Comparison of ENCODE assay signal across 13 cellular contexts in the genomic region with DNA sequence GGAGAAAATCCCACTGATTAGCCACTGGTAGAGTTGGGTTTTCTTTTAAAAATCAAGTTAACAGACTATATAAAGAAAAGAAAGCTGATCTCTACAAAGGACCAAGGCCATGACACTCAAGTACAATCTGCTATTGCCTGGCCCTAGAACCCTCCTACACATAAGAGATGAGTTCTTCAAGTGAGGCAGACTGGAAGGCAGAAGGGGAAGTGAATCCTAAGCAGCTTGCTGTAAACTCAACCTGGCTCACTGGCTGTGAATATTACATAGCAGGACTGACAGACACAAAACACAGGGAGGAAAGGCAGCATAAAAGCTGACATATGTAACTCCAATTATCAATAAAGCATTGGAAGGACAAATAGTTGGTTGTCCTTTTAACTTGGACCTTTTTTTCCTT.
DNase-seq lines count a peak whose midpoint lies in the region; ATAC-seq, FAIRE-seq and TF ChIP-seq lines count a peak whose summit lies in the region.
"Had no signal": no experiment of that assay in that cellular context is flagged by ENCODE, and none has a peak within 500 bp of the region (broad histone marks: within the 10 kb centered on the region; RNA-seq: fewer than 3 reads in every experiment).

No MANE protein-coding gene starts in this region.

- no peak overlapping the region for H3K4ac ChIP-seq in trophoblast cell (ENCODE audit: low read depth, low read length)

- no peak for TF ChIP-seq RAD21 in HepG2 (CRISPR knock-in tag; IDR thresholded peaks at IDR 0.05)

- H3K4me3 ChIP-seq in HepG2 (replicated peaks in 1 of 3; ENCODE audit: insufficient read depth in 1 of 3, low read depth in 2 of 3, low read length in 3 of 3), result no peak overlapping the region
- H3K4me3 ChIP-seq in trophoblast cell (ENCODE audit: low read depth, low read length), result no peak overlapping the region
- H3K4me3 ChIP-seq: gastrocnemius medialis had no signal

- no peak overlapping the region for H3K9ac ChIP-seq in HepG2 (ENCODE audit: insufficient read depth, low read depth, low read length)
- H3K9ac ChIP-seq in trophoblast cell (ENCODE audit: low read length), result no peak overlapping the region

- no peak overlapping the region for H4K12ac ChIP-seq in trophoblast cell (ENCODE audit: low read depth, low read length)

- TF ChIP-seq EP300 in HepG2 (IDR thresholded peaks at IDR 0.05; ENCODE audit: low read depth in 2 of 2, low read length in 2 of 2), result no peak
- no peak for TF ChIP-seq EP300 in HepG2 (CRISPR knock-in tag; IDR thresholded peaks at IDR 0.05; ENCODE audit: borderline replicate concordance)

- no peak overlapping the region for H3K23ac ChIP-seq in trophoblast cell (ENCODE audit: low read length)

- peak; percentile 42 for FAIRE-seq in HepG2 (lab: Jason Lieb, UNC)

- H3K4me2 ChIP-seq in HepG2 (ENCODE audit: low read depth, low read length) (no peak overlapping the region), trophoblast cell (ENCODE audit: low read length) (no peak overlapping the region)

- DNase-seq in SIG-M5 treated with dmso at 0.1 percent for 504 hours (lab: John Stamatoyannopoulos, UW; ENCODE audit: unreplicated experiment) (peak; percentile 82), SIG-M5 (lab: John Stamatoyannopoulos, UW) (no peak), HepG2 (ENCODE audit: low spot score) (no peak), trophoblast cell (no peak), NCI-H2171 treated with DMSO at 0.1 percent for 48 hours (lab: John Stamatoyannopoulos, UW) (no peak)
- no peak for DNase-seq in effector CD8-positive, alpha-beta T cell (lab: John Stamatoyannopoulos, UW)
- DNase-seq: amniotic stem cell, gastrocnemius medialis, NCI-H187 treated with DMSO at 0.1 percent for 48 hours, T-helper 9 cell had no signal

- H3K9me3 ChIP-seq in HepG2 (ENCODE audit: low read length), result no peaks in the 10 kb centered on the region
- H3K9me3 ChIP-seq in trophoblast cell (ENCODE audit: insufficient read depth, low read depth, low read length), result no peaks in the 10 kb centered on the region
- H3K9me3 ChIP-seq: gastrocnemius medialis had no signal

- no peak overlapping the region for H3K18ac ChIP-seq in trophoblast cell (ENCODE audit: low read length)

- no peak overlapping the region for H4K91ac ChIP-seq in trophoblast cell (ENCODE audit: low read depth, low read length)

- no TSS peak for BruUV-seq in HepG2 (replicated peaks; lab: Mats Ljungman, UMichigan)

- no peaks in the 10 kb centered on the region for H3K79me1 ChIP-seq in trophoblast cell (ENCODE audit: low read length)

- H3K36me3 ChIP-seq in HepG2 (replicated peaks in 1 of 2; ENCODE audit: control insufficient read depth in 1 of 2, insufficient read depth in 2 of 2, low read length in 2 of 2) (peaks cover 21 to 63% of the 10 kb centered on the region in 2 experiments), trophoblast cell (ENCODE audit: control insufficient read depth in 1 of 2, insufficient read depth in 2 of 2, low read length in 2 of 2) (peaks cover 14 to 15% of the 10 kb centered on the region in 2 experiments)

- POLR2A ChIA-PET in HepG2 (lab: Yijun Ruan, JAX), result no interaction called here

- in situ Hi-C loops in HepG2 (cut with HindIII; ENCODE audit: extremely low pct_ligation_motif_present, low pct_unique_long_range_greater_than_20kb), result no loop called here

- CTCF ChIA-PET in HepG2 (lab: Yijun Ruan, JAX; ENCODE audit: low intra/inter-chr PET ratio, low total read pairs), result no interaction called here

- H3K4me1 ChIP-seq in HepG2 (ENCODE audit: insufficient read depth, low read length) (no peaks in the 10 kb centered on the region), trophoblast cell (ENCODE audit: control insufficient read depth in 1 of 2, insufficient read depth in 2 of 2, low read length in 2 of 2) (no peaks in the 10 kb centered on the region)

- H2AK5ac ChIP-seq in trophoblast cell (ENCODE audit: low read length), result no peak overlapping the region

- TF ChIP-seq POLR2A in HepG2 (IDR thresholded peaks at IDR 0.05; ENCODE audit: insufficient read depth in 1 of 2, low read depth in 2 of 2, low read length in 2 of 2), result no peak

- H2BK5ac ChIP-seq in trophoblast cell (ENCODE audit: low read depth, low read length, poor library complexity), result no peak overlapping the region

- intact Hi-C loops in HepG2 (cut with micrococcal nuclease; ENCODE audit: unreplicated experiment), result no loop called here

- H2AFZ ChIP-seq in HepG2 (ENCODE audit: low read length) (no peak overlapping the region), trophoblast cell (ENCODE audit: insufficient read depth, low read length, poor library complexity) (no peak overlapping the region)

- no peak for TF ChIP-seq CTCF in HepG2 (CRISPR knock-in tag; IDR thresholded peaks at IDR 0.05)

- H3K27ac ChIP-seq in HepG2 (ENCODE audit: extremely low read length, insufficient read depth, low read length) (no peak overlapping the region), trophoblast cell (ENCODE audit: low read depth, low read length) (no peak overlapping the region)
- H3K27ac ChIP-seq: 22Rv1, gastrocnemius medialis had no signal

- no peak overlapping the region for H2BK120ac ChIP-seq in trophoblast cell (ENCODE audit: insufficient read depth, low read length, poor library complexity)

- H3K79me2 ChIP-seq in HepG2 (ENCODE audit: insufficient read depth, low read length) (peaks cover 14% of the 10 kb centered on the region), trophoblast cell (ENCODE audit: control insufficient read depth, insufficient read depth, low read length, poor library complexity) (no peaks in the 10 kb centered on the region)

- no peak overlapping the region for H4K8ac ChIP-seq in trophoblast cell (ENCODE audit: low read depth, low read length)

- H2BK12ac ChIP-seq in trophoblast cell (ENCODE audit: low read length), result no peak overlapping the region

- no peaks in the 10 kb centered on the region for H3K27me3 ChIP-seq in HepG2 (ENCODE audit: control insufficient read depth in 1 of 2, insufficient read depth in 2 of 2, low read length in 2 of 2)
- no peaks in the 10 kb centered on the region for H3K27me3 ChIP-seq in trophoblast cell (ENCODE audit: insufficient read depth, low read length)
- H3K27me3 ChIP-seq: gastrocnemius medialis had no signal

- ATAC-seq in GM21737 (IDR thresholded peaks at IDR 0.05; ENCODE audit: unreplicated experiment) (peak; percentile 75), HG03520 (IDR thresholded peaks at IDR 0.05; ENCODE audit: unreplicated experiment) (peak; percentile 87), HepG2 (no peak)
- ATAC-seq: gastrocnemius medialis had no signal

- no peaks in the 10 kb centered on the region; the same call in 1 of the 2 replicates for H4K20me1 ChIP-seq in HepG2 (ENCODE audit: insufficient read depth, low read length)

- H3K14ac ChIP-seq in trophoblast cell (ENCODE audit: low read length), result no peak overlapping the region

TF ChIP-seq in HepG2, 621 proteins besides CTCF, POLR2A, EP300 and RAD21:
- TF ChIP-seq, protein P1, sequence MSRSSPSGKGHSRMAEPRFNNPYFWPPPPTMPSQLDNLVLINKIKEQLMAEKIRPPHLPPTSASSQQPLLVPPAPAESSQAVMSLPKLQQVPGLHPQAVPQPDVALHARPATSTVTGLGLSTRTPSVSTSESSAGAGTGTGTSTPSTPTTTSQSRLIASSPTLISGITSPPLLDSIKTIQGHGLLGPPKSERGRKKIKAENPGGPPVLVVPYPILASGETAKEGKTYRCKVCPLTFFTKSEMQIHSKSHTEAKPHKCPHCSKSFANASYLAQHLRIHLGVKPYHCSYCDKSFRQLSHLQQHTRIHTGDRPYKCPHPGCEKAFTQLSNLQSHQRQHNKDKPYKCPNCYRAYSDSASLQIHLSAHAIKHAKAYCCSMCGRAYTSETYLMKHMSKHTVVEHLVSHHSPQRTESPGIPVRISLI (CRISPR knock-in tag; IDR thresholded peaks at IDR 0.05; ENCODE audit: borderline replicate concordance), result no peak
- TF ChIP-seq ATRX (CRISPR knock-in tag; IDR thresholded peaks at IDR 0.05; ENCODE audit: borderline replicate concordance) (no peak), GATAD1 (CRISPR knock-in tag; IDR thresholded peaks at IDR 0.05) (no peak), MED1 (CRISPR knock-in tag; IDR thresholded peaks at IDR 0.05) (no peak), PTBP1 (IDR thresholded peaks at IDR 0.05; ENCODE audit: low read depth, low read length, poor library complexity, severe bottlenecking) (no peak), ZFP41 (CRISPR knock-in tag; IDR thresholded peaks at IDR 0.05; ENCODE audit: borderline replicate concordance) (no peak)
- TF ChIP-seq, protein P2, sequence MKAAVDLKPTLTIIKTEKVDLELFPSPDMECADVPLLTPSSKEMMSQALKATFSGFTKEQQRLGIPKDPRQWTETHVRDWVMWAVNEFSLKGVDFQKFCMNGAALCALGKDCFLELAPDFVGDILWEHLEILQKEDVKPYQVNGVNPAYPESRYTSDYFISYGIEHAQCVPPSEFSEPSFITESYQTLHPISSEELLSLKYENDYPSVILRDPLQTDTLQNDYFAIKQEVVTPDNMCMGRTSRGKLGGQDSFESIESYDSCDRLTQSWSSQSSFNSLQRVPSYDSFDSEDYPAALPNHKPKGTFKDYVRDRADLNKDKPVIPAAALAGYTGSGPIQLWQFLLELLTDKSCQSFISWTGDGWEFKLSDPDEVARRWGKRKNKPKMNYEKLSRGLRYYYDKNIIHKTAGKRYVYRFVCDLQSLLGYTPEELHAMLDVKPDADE (CRISPR knock-in tag; IDR thresholded peaks at IDR 0.05), result no peak
